In genomic region chr4:16264798-16265197, GRCh38 we compare ENCODE assay signal across 9 cellular contexts. TPM values are rescaled to one million over a fixed set of nuclear protein-coding genes. Genes with fewer than 3 reads are reported as not detected.
DNase-seq lines count a peak whose midpoint lies in the region; ATAC-seq and TF ChIP-seq lines count a peak whose summit lies in the region.
"Had no signal": no experiment of that assay in that cellular context is flagged by ENCODE, and none has a peak within 500 bp of the region (broad histone marks: within the 10 kb centered on the region; RNA-seq: fewer than 3 reads in every experiment).

No MANE protein-coding gene starts in this region.

- H3K4me3 ChIP-seq in NB4 (ENCODE audit: low read depth, low read length) (no peak overlapping the region), spleen (no peak overlapping the region)

- H3K27ac Mint-ChIP-seq in activated B cell treated with CpG ODN at 0.5 μM for 24 hours, result no peak overlapping the region
- H3K27ac Mint-ChIP-seq in activated CD4-positive, alpha-beta T cell treated with anti-CD3 and anti-CD28 coated beads, Interleukin-2, amount 10 ng/mL, durations not matched to agents 24 days and 14 days, result no peak overlapping the region
- H3K27ac Mint-ChIP-seq: T-cell had no signal

- H3K27me3 ChIP-seq in spleen (replicated peaks in 1 of 7), result no peaks in the 10 kb centered on the region

- no peak overlapping the region for H3K4me3 Mint-ChIP-seq in activated B cell treated with CpG ODN at 0.5 μM for 24 hours
- H3K4me3 Mint-ChIP-seq in activated CD4-positive, alpha-beta T cell treated with anti-CD3 and anti-CD28 coated beads, Interleukin-2, amount 10 ng/mL, durations not matched to agents 24 days and 14 days, result no peak overlapping the region
- H3K4me3 Mint-ChIP-seq: T-cell had no signal

- POLR2A ChIA-PET in activated B cell treated with CpG ODN at 0.5 μM for 24 hours (lab: Charles Lee), result interaction anchor here (0.5 to 0.8 kb wide), 2 partner anchors 44 to 60 kb away, joined by 3 to 4 read pairs; no protein-coding TSS in a partner anchor

- peak; percentile 76 for DNase-seq in DMS53 (lab: John Stamatoyannopoulos, UW)
- DNase-seq in NB4 (ENCODE audit: low read depth), result peak; percentile 67
- no peak for DNase-seq in activated B cell treated with CpG ODN at 0.5 μM for 24 hours
- DNase-seq in left cardiac atrium, result no peak
- no peak for DNase-seq in spleen
- DNase-seq in activated CD4-positive, alpha-beta T cell treated with anti-CD3 and anti-CD28 coated beads, Interleukin-2, amount 10 ng/mL, durations not matched to agents 24 days and 14 days, result no peak
- DNase-seq: T-cell had no signal

- TF ChIP-seq POLR2A in NB4 (IDR thresholded peaks at IDR 0.05; ENCODE audit: extremely low read depth, insufficient read length) (no peak), spleen (IDR thresholded peaks at IDR 0.05) (no peak)

- WGBS in spleen, 5 donors, result 11 to 22% (median 17%) methylated on average over 3 of the region's 3 CpGs

- no peaks in the 10 kb centered on the region for H3K36me3 Mint-ChIP-seq in activated B cell treated with CpG ODN at 0.5 μM for 24 hours (ENCODE audit: low read depth)
- H3K36me3 Mint-ChIP-seq in activated CD4-positive, alpha-beta T cell treated with anti-CD3 and anti-CD28 coated beads, Interleukin-2, amount 10 ng/mL, durations not matched to agents 24 days and 14 days (ENCODE audit: low read depth), result no peaks in the 10 kb centered on the region
- H3K36me3 Mint-ChIP-seq: T-cell had no signal

- no peaks in the 10 kb centered on the region for H3K27me3 Mint-ChIP-seq in activated B cell treated with CpG ODN at 0.5 μM for 24 hours
- peaks cover 2% of the 10 kb centered on the region for H3K27me3 Mint-ChIP-seq in activated CD4-positive, alpha-beta T cell treated with anti-CD3 and anti-CD28 coated beads, Interleukin-2, amount 10 ng/mL, durations not matched to agents 24 days and 14 days
- H3K27me3 Mint-ChIP-seq: T-cell had no signal

- H3K27ac ChIP-seq in spleen, result no peak overlapping the region

- H3K4me1 Mint-ChIP-seq in activated B cell treated with CpG ODN at 0.5 μM for 24 hours, result peaks cover 44% of the 10 kb centered on the region
- peaks cover 2% of the 10 kb centered on the region for H3K4me1 Mint-ChIP-seq in activated CD4-positive, alpha-beta T cell treated with anti-CD3 and anti-CD28 coated beads, Interleukin-2, amount 10 ng/mL, durations not matched to agents 24 days and 14 days

- no peaks in the 10 kb centered on the region for H3K9me3 ChIP-seq in spleen

- intact Hi-C loops in activated B cell treated with CpG ODN at 0.5 μM for 24 hours (cut with micrococcal nuclease), result loop anchor here (1.0 to 2.0 kb wide), 7 partner anchors 60 to 534 kb away; partner anchors contain the start of gene FGFBP2
- intact Hi-C loops in left cardiac atrium (cut with DNase I), result loop anchor here (1.0 to 10.0 kb wide), 4 partner anchors 67 to 380 kb away; no protein-coding TSS in a partner anchor
- intact Hi-C loops in spleen (cut with DNase I; ENCODE audit: low total_unique reads), result loop anchor here (2.0 to 10.0 kb wide), 2 partner anchors 70 to 240 kb away; no protein-coding TSS in a partner anchor
- intact Hi-C loops in activated CD4-positive, alpha-beta T cell treated with anti-CD3 and anti-CD28 coated beads, Interleukin-2, amount 10 ng/mL, durations not matched to agents 24 days and 14 days (cut with micrococcal nuclease), result loop anchor here (1.0 to 10.0 kb wide), 3 partner anchors 60 to 380 kb away; no protein-coding TSS in a partner anchor

- ATAC-seq in GM21528 (IDR thresholded peaks at IDR 0.05; ENCODE audit: low FRiP score, unreplicated experiment) (peak; percentile 67), activated B cell treated with CpG ODN at 0.5 μM for 24 hours (ENCODE audit: low read depth) (peak; percentile 62), left cardiac atrium (peak; percentile 67 to 75), HG02798 (IDR thresholded peaks at IDR 0.05; ENCODE audit: poor library complexity, unreplicated experiment) (no peak)

- peaks cover 0 to 47% (median 6%) of the 10 kb centered on the region in 6 donors for H3K4me1 ChIP-seq in spleen

- TF ChIP-seq CTCF in NB4 (IDR thresholded peaks at IDR 0.05; ENCODE audit: low read depth, low read length) (peak; percentile 47), activated B cell treated with CpG ODN at 0.5 μM for 24 hours (IDR thresholded peaks at IDR 0.05) (no peak), spleen (IDR thresholded peaks at IDR 0.05 in 8 of 11, conservative IDR thresholded peaks at IDR 0.05 in 3 of 11) (peak; percentile 27 to 79 (median 64))

- H3K9me3 Mint-ChIP-seq in activated B cell treated with CpG ODN at 0.5 μM for 24 hours, result no peaks in the 10 kb centered on the region
- H3K9me3 Mint-ChIP-seq in activated CD4-positive, alpha-beta T cell treated with anti-CD3 and anti-CD28 coated beads, Interleukin-2, amount 10 ng/mL, durations not matched to agents 24 days and 14 days, result no peaks in the 10 kb centered on the region
- H3K9me3 Mint-ChIP-seq: T-cell had no signal

- CTCF ChIA-PET in activated B cell treated with CpG ODN at 0.5 μM for 24 hours (lab: Charles Lee), result interaction anchor here (0.7 to 4.9 kb wide), 17 partner anchors 14 to 459 kb away, joined by 3 to 66 read pairs (median 6); no protein-coding TSS in a partner anchor

- H3K36me3 ChIP-seq in spleen, result no peaks in the 10 kb centered on the region

RNA-seq across cellular contexts. Expression of gene TAPT1, which starts 38.5 kb away (rescaled TPM):
- total RNA-seq in activated B cell treated with CpG ODN at 0.5 μM for 24 hours (30.0 and 35.0 TPM in 2 replicates), left cardiac atrium (10 to 100 TPM; 35.9 to 39.9 TPM), spleen (10 to 100 TPM; 33.3 to 53.7 (median 45.2) TPM)
- 10 to 100 TPM; 10.7 to 19.2 (median 12.6) TPM for polyA plus RNA-seq in spleen
- 27.2 and 29.3 TPM in 2 replicates for total RNA-seq in activated CD4-positive, alpha-beta T cell treated with anti-CD3 and anti-CD28 coated beads, Interleukin-2, amount 10 ng/mL, durations not matched to agents 24 days and 14 days

Comparison
In these comparisons a context has a peak if more than half of its experiments do, and no peak if none do; other contexts are left out.
1. DNase-seq: peak in DMS53 (single experiment) and NB4 (single experiment); none in activated B cell treated with CpG ODN at 0.5 μM for 24 hours (single experiment), left cardiac atrium (single experiment), spleen (single experiment) and activated CD4-positive, alpha-beta T cell treated with anti-CD3 and anti-CD28 coated beads, Interleukin-2, amount 10 ng/mL, durations not matched to agents 24 days and 14 days (single experiment).